In the genomic region with DNA sequence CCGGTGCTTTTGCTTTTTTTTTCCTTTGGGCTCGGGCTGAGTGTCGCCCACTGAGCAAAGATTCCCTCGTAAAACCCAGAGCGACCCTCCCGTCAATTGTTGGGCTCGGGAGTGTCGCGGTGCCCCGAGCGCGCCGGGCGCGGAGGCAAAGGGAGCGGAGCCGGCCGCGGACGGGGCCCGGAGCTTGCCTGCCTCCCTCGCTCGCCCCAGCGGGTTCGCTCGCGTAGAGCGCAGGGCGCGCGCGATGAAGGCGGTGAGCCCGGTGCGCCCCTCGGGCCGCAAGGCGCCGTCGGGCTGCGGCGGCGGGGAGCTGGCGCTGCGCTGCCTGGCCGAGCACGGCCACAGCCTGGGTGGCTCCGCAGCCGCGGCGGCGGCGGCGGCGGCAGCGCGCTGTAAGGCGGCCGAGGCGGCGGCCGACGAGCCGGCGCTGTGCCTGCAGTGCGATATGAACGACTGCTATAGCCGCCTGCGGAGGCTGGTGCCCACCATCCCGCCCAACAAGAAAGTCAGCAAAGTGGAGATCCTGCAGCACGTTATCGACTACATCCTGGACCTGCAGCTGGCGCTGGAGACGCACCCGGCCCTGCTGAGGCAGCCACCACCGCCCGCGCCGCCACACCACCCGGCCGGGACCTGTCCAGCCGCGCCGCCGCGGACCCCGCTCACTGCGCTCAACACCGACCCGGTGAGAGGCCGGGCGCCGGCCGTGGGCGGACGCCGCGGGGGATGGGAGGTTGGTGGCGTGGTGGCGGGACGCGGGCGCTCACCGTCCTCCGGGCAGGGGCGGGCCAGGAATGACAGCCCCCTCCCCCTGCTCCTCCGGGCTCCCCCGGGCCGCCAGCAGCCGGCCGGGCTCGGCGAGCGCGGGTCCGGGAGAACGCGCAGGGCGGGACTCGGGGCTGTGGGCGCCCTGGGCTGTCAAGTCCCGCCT, we compare ENCODE assay signal across 8 cellular contexts. TPM values are rescaled to one million over a fixed set of nuclear protein-coding genes. Genes with fewer than 3 reads are reported as not detected.
A peak's percentile ranks its signal among the peaks of the same experiment; 100 is the strongest.
DNase-seq lines count a peak whose midpoint lies in the region; ATAC-seq and TF ChIP-seq lines count a peak whose summit lies in the region.

No MANE protein-coding gene starts in this region.

- no peak for TF ChIP-seq POLR2A in suprapubic skin (IDR thresholded peaks at IDR 0.05)

- TF ChIP-seq EP300 in suprapubic skin (IDR thresholded peaks at IDR 0.05): no peak

- peaks cover 42% of the 10 kb centered on the region for H3K4me1 ChIP-seq in suprapubic skin

- H3K4me3 ChIP-seq in astrocyte of the spinal cord (ENCODE audit: low read depth, low read length): peak overlapping the region; percentile 64
- H3K4me3 ChIP-seq in suprapubic skin: peak overlapping the region; percentile 92

- H3K27ac Mint-ChIP-seq in stimulated activated naive B cell treated with anti-CD40 and anti-IgM and Interleukin-4, amounts not matched to agents 10 μg/mL and 1 μg/mL and 100 μg/mL, for 72 hours: no peak overlapping the region

- DNase-seq in NCI-H524 (lab: John Stamatoyannopoulos, UW): peak; percentile 21 to 66
- no peak for DNase-seq in NCI-H524 treated with DMSO at 0.1 percent for 48 hours (lab: John Stamatoyannopoulos, UW)
- peak; percentile 37 for DNase-seq in astrocyte of the spinal cord (ENCODE audit: low read depth, low spot score)
- peak; percentile 36 for DNase-seq in iPS-NIHi7 (ENCODE audit: extremely low spot score)
- DNase-seq in suprapubic skin (ENCODE audit: low spot score in 2 of 2): peak in 1 of 2 donors; percentile 65
- no peak for DNase-seq in stimulated activated naive B cell treated with anti-CD40 and anti-IgM and Interleukin-4, amounts not matched to agents 10 μg/mL and 1 μg/mL and 100 μg/mL, for 72 hours
- DNase-seq in NCI-H2029 (lab: John Stamatoyannopoulos, UW): no peak
- no peak for DNase-seq in CD1c-positive myeloid dendritic cell (ENCODE audit: extremely low spot score)

- H3K9me3 ChIP-seq in suprapubic skin: no peaks in the 10 kb centered on the region

- peaks cover 0 to 3% of the 10 kb centered on the region in 2 donors for H3K9me3 Mint-ChIP-seq in stimulated activated naive B cell treated with anti-CD40 and anti-IgM and Interleukin-4, amounts not matched to agents 10 μg/mL and 1 μg/mL and 100 μg/mL, for 72 hours

- H3K4me3 Mint-ChIP-seq in stimulated activated naive B cell treated with anti-CD40 and anti-IgM and Interleukin-4, amounts not matched to agents 10 μg/mL and 1 μg/mL and 100 μg/mL, for 72 hours: no peak overlapping the region

- no peak for TF ChIP-seq CTCF in astrocyte of the spinal cord (IDR thresholded peaks at IDR 0.05; ENCODE audit: low read depth, low read length)
- TF ChIP-seq CTCF in suprapubic skin (IDR thresholded peaks at IDR 0.05): no peak

- H3K27me3 ChIP-seq in suprapubic skin: peaks cover 6% of the 10 kb centered on the region

- H3K36me3 ChIP-seq in suprapubic skin: no peaks in the 10 kb centered on the region

- in situ Hi-C loops in astrocyte of the spinal cord (cut with HindIII; ENCODE audit: low sequenced_read_pairs): no loop called here

- peak overlapping the region; percentile 96 for H3K27ac ChIP-seq in suprapubic skin

- peaks cover 8 to 15% of the 10 kb centered on the region in 2 donors for H3K4me1 Mint-ChIP-seq in stimulated activated naive B cell treated with anti-CD40 and anti-IgM and Interleukin-4, amounts not matched to agents 10 μg/mL and 1 μg/mL and 100 μg/mL, for 72 hours

- no peak for ATAC-seq in stimulated activated naive B cell treated with anti-CD40 and anti-IgM and Interleukin-4, amounts not matched to agents 10 μg/mL and 1 μg/mL and 100 μg/mL, for 72 hours (replicated peaks)

- WGBS in suprapubic skin: 9% methylated on average over 28 of the region's 122 CpGs

- H3K36me3 Mint-ChIP-seq in stimulated activated naive B cell treated with anti-CD40 and anti-IgM and Interleukin-4, amounts not matched to agents 10 μg/mL and 1 μg/mL and 100 μg/mL, for 72 hours: peaks cover 2 to 3% of the 10 kb centered on the region in 2 donors

- H3K27me3 Mint-ChIP-seq in stimulated activated naive B cell treated with anti-CD40 and anti-IgM and Interleukin-4, amounts not matched to agents 10 μg/mL and 1 μg/mL and 100 μg/mL, for 72 hours: peaks cover 39 to 59% of the 10 kb centered on the region in 2 donors

RNA-seq across cellular contexts. Expression of a gene that starts 0.6 kb away (rescaled TPM):
- 100 to 1,000 TPM; 124 to 295 (median 157) TPM for total RNA-seq in suprapubic skin

Comparison
In these comparisons a context has a peak if more than half of its experiments do, and no peak if none do; other contexts are left out.
1. DNase-seq: peak in NCI-H524 (2 of 2), astrocyte of the spinal cord (single experiment) and iPS-NIHi7 (single experiment); none in NCI-H524 treated with DMSO at 0.1 percent for 48 hours (single experiment), stimulated activated naive B cell treated with anti-CD40 and anti-IgM and Interleukin-4, amounts not matched to agents 10 μg/mL and 1 μg/mL and 100 μg/mL, for 72 hours (single experiment), NCI-H2029 (single experiment) and CD1c-positive myeloid dendritic cell (single experiment).